Comparison of ENCODE assay signal across 14 cellular contexts in the genomic region with DNA sequence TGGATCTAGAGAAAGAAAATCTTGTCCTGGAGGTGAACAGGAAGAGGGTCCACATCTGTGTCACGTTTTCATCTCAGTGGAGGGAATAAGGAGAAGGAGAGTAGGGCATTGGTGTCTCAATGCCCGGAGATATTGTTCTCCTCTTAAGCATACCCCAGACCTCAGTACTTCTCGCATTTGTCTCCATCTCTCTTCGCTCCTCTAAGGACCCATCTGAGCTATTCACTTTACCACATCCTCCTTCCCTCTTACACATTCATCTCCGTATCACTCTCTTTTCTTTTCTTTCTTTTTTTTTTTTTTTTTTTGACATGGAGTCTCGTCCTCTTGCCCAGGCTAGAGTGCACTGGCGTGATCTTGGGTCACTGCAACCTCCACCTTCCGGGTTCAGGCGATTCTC. TPM values are rescaled to one million over a fixed set of nuclear protein-coding genes. Genes with fewer than 3 reads are reported as not detected.
"Had no signal": no experiment of that assay in that cellular context is flagged by ENCODE, and none has a peak within 500 bp of the region (broad histone marks: within the 10 kb centered on the region; RNA-seq: fewer than 3 reads in every experiment).

No MANE protein-coding gene starts in this region.

RNA-seq across cellular contexts. Expression of gene RNASE2, which starts 8.6 kb away (rescaled TPM):
- total RNA-seq: activated CD4-positive, alpha-beta memory T cell treated with anti-CD3 and anti-CD28 coated beads for 36 hours; activated CD4-positive, alpha-beta T cell treated with anti-CD3 and anti-CD28 coated beads, Interleukin-2, amount 10 ng/mL, durations not matched to agents 24 days and 14 days; activated CD8-positive, alpha-beta memory T cell treated with anti-CD3 and anti-CD28 coated beads for 36 hours; activated CD8-positive, alpha-beta T cell treated with anti-CD3 and anti-CD28 coated beads for 36 hours; activated naive CD8-positive, alpha-beta T cell treated with anti-CD3 and anti-CD28 coated beads, Interleukin-2, amount 10 ng/mL, durations not matched to agents 7 days and 5 days; activated T-helper 2 cell treated with anti-CD3 and anti-CD28 coated beads, Interferon-gamma antibody, Interleukin-2, Interleukin-4, amounts not matched to agents 10 μg/mL and 5 μg/mL and 100 μg/mL, durations not matched to agents 14 hours and 24 hours and 36 hours; ascending aorta; cerebellum; T-cell; T-helper 1 cell treated with Interleukin-12 subunit alpha and Interleukin-12 subunit beta and Interleukin-4 antibody, amounts not matched to agents 30 ng/mL and 1 ng/mL, for 36 hours; T-helper 2 cell treated with Interferon-gamma antibody and Interleukin-4, amounts not matched to agents 100 ng/mL and 5 ng/mL, for 36 hours; WTC11 had no signal

RNA-seq across cellular contexts. Expression of gene SLC39A2, which starts 52.4 kb away (rescaled TPM):
- total RNA-seq: activated CD4-positive, alpha-beta T cell treated with anti-CD3 and anti-CD28 coated beads, Interleukin-2, amount 10 ng/mL, durations not matched to agents 24 days and 14 days; activated CD8-positive, alpha-beta T cell treated with anti-CD3 and anti-CD28 coated beads for 36 hours; ascending aorta; cardiac septum; cerebellum; T-helper 17 cell; WTC11 had no signal

RNA-seq across cellular contexts. Expression of gene RNASE3, which starts 55.5 kb away (rescaled TPM):
- total RNA-seq: activated CD4-positive, alpha-beta memory T cell treated with anti-CD3 and anti-CD28 coated beads for 36 hours; activated CD4-positive, alpha-beta T cell treated with anti-CD3 and anti-CD28 coated beads, Interleukin-2, amount 10 ng/mL, durations not matched to agents 24 days and 14 days; activated CD8-positive, alpha-beta memory T cell treated with anti-CD3 and anti-CD28 coated beads for 36 hours; activated CD8-positive, alpha-beta T cell treated with anti-CD3 and anti-CD28 coated beads for 36 hours; activated naive CD8-positive, alpha-beta T cell treated with anti-CD3 and anti-CD28 coated beads, Interleukin-2, amount 10 ng/mL, durations not matched to agents 7 days and 5 days; activated T-helper 2 cell treated with anti-CD3 and anti-CD28 coated beads, Interferon-gamma antibody, Interleukin-2, Interleukin-4, amounts not matched to agents 10 μg/mL and 5 μg/mL and 100 μg/mL, durations not matched to agents 14 hours and 24 hours and 36 hours; ascending aorta; cardiac septum; cerebellum; T-cell; T-helper 1 cell treated with Interleukin-12 subunit alpha and Interleukin-12 subunit beta and Interleukin-4 antibody, amounts not matched to agents 30 ng/mL and 1 ng/mL, for 36 hours; T-helper 17 cell; T-helper 2 cell treated with Interferon-gamma antibody and Interleukin-4, amounts not matched to agents 100 ng/mL and 5 ng/mL, for 36 hours; WTC11 had no signal
